Comparison of ENCODE assay signal across 28 cellular contexts in genomic region chr15:97627634-97628033, GRCh38.
"Had no signal": no experiment of that assay in that cellular context is flagged by ENCODE, and none has a peak within 500 bp of the region (broad histone marks: within the 10 kb centered on the region; RNA-seq: fewer than 3 reads in every experiment).

No MANE protein-coding gene starts in this region.

- ATAC-seq: effector memory CD8-positive, alpha-beta T cell; esophagus mucosa; foreskin keratinocyte; gastrocnemius medialis; gastroesophageal sphincter; heart left ventricle; heart right ventricle had no signal

- H3K36me3 ChIP-seq: colonic mucosa, esophagus muscularis mucosa, esophagus squamous epithelium, gastrocnemius medialis, gastroesophageal sphincter, heart left ventricle, heart right ventricle had no signal

- FAIRE-seq: colon, endometrium, endothelial cell of umbilical vein, frontal cortex had no signal

- H3K27ac ChIP-seq: colonic mucosa, coronary artery, dorsolateral prefrontal cortex, epithelial cell of prostate, esophagus muscularis mucosa, esophagus squamous epithelium, foreskin keratinocyte, gastrocnemius medialis, gastroesophageal sphincter, heart left ventricle, heart right ventricle had no signal

- DNase-seq: colonic mucosa; cortex of kidney; dermis blood vessel endothelial cell; dorsolateral prefrontal cortex; effector CD4-positive, alpha-beta T cell; effector CD8-positive, alpha-beta T cell; effector memory CD4-positive, alpha-beta T cell; effector memory CD8-positive, alpha-beta T cell; endodermal cell; erythroblast; esophagus squamous epithelium; foreskin fibroblast; foreskin keratinocyte; foreskin melanocyte; gastrocnemius medialis; glutamatergic neuron; head of caudate nucleus; heart left ventricle; heart right ventricle had no signal

- H3K27me3 ChIP-seq: colonic mucosa, dorsolateral prefrontal cortex, esophagus muscularis mucosa, esophagus squamous epithelium, foreskin keratinocyte, gastrocnemius medialis, gastroesophageal sphincter, heart left ventricle, heart right ventricle had no signal

- H3K9me3 ChIP-seq: colonic mucosa, esophagus muscularis mucosa, esophagus squamous epithelium, gastrocnemius medialis, gastroesophageal sphincter, heart left ventricle, heart right ventricle had no signal

- H3K4me1 ChIP-seq: colonic mucosa, esophagus muscularis mucosa, esophagus squamous epithelium, foreskin keratinocyte, gastrocnemius medialis, gastroesophageal sphincter, heart left ventricle, heart right ventricle had no signal

- H3K4me3 ChIP-seq: colonic mucosa, coronary artery, dorsolateral prefrontal cortex, esophagus muscularis mucosa, esophagus squamous epithelium, gastrocnemius medialis, gastroesophageal sphincter, heart left ventricle, heart right ventricle had no signal
